Comparison of ENCODE assay signal across 1 cellular context in the genomic region with DNA sequence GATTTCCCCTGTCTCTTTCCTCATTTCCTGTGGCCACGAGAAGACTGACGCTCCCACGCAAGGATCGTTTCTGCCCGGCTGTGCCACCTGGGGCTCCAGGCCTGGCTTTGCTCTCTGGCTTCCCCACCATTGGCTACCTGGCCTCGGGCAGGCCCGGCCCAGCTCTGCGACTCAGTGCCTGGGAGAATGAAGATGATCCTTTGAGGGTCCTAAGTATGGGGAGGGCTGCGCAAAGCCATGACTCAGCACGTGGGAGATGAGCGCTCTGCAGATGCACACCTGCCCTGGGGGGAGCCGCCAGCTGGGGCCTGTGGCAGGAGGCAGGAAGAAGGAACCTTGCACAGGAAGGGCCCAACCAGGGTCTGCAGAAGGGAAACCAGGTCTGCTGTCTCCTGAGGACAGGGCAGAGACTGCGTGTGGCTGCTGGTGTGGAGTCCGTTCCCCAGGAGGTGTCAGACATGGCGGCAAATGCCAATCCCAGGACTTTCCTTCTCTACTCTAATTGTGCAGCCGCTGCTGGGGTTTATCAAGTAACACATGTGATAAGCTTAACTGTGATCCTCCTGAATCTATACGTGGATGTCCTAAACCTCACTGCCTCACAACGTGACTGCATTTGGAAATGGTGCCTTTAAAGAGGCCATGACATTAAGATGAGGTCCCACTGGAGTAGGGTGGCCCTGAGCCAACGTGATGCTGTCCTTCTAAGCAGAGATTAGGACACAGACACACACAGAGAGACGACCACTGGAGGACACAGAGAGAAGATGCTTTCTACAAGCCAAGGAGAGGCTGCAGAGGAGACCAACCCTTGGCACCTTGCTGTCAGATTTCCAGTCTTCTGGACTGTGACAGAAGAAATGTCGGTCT.
TF ChIP-seq lines count a peak whose summit lies in the region.

No MANE protein-coding gene starts in this region.

TF ChIP-seq in liver, 16 proteins besides CTCF, POLR2A, EP300 and RAD21 (continued from another document):
- no peak for TF ChIP-seq FOXA2 (IDR thresholded peaks at IDR 0.05)
